Comparison of ENCODE assay signal across 30 cellular contexts in the genomic region with DNA sequence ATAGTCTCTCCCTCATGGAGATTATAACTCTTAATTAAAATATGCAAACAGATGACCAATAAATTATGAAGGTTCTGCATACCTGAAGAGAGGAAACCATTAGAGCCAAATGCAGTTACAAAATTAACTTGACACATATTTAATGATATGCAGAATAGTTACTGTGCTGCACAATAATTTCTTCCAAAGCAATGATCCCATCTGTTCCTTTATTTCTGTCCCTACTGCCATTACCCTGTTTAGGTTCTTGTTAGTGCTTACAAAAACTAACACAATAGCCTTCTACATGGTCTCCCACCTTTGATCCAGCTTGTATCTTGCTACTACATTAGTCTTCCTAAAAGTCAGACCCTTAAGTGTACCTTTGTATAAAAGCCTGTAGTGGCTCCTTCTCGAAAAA.
"Had no signal": no experiment of that assay in that cellular context is flagged by ENCODE, and none has a peak within 500 bp of the region (broad histone marks: within the 10 kb centered on the region; RNA-seq: fewer than 3 reads in every experiment).

No MANE protein-coding gene starts in this region.

- H3K27me3 ChIP-seq: adrenal gland, body of pancreas, brain microvascular endothelial cell, breast epithelium had no signal

- H3K36me3 ChIP-seq: adrenal gland, brain microvascular endothelial cell, breast epithelium had no signal

- DNase-seq: activated B cell treated with CpG ODN at 0.5 μM for 24 hours; activated CD4-positive, alpha-beta memory T cell treated with anti-CD3 and anti-CD28 coated beads for 36 hours; activated CD4-positive, alpha-beta T cell treated with anti-CD3 and anti-CD28 coated beads for 4 hours; activated CD4-positive, alpha-beta T cell treated with anti-CD3 and anti-CD28 coated beads, Interleukin-2, amount 10 ng/mL, durations not matched to agents 24 days and 14 days; activated CD4-positive, alpha-beta T cell treated with anti-CD3 and anti-CD28 coated beads, Interleukin-2, amount 50 U/mL, for 1 hour; activated CD4-positive, alpha-beta T cell treated with anti-CD3 and anti-CD28 coated beads, Interleukin-2, amount 50 U/mL, for 4 hours; activated CD4-positive, CD25-positive, alpha-beta regulatory T cell treated with anti-CD3 and anti-CD28 coated beads, Interleukin-2, amount 50 U/mL, for 72 hours; activated CD8-positive, alpha-beta memory T cell treated with anti-CD3 and anti-CD28 coated beads, Interleukin-2, amount 50 U/mL, for 4 hours; activated CD8-positive, alpha-beta T cell treated with anti-CD3 and anti-CD28 coated beads for 36 hours; activated effector memory CD4-positive, alpha-beta T cell treated with anti-CD3 and anti-CD28 coated beads, Interleukin-2, amount 50 U/mL, for 16 hours; activated gamma-delta T cell treated with Interleukin-2 at 50 U/mL for 16 hours; activated naive CD4-positive, alpha-beta T cell; activated naive CD4-positive, alpha-beta T cell treated with anti-CD3 and anti-CD28 coated beads for 36 hours; activated naive CD4-positive, alpha-beta T cell treated with anti-CD3 and anti-CD28 coated beads, Interleukin-2, amount 50 U/mL, for 16 hours; activated naive CD8-positive, alpha-beta T cell treated with anti-CD3 and anti-CD28 coated beads for 36 hours; activated T-cell treated with anti-CD3 and anti-CD28 coated beads for 4 hours; activated T-cell treated with anti-CD3 and anti-CD28 coated beads, Interleukin-2, amount 50 U/mL, for 1 hour; activated T-cell treated with anti-CD3 and anti-CD28 coated beads, Interleukin-2, amount 50 U/mL, for 4 hours; activated T-cell treated with anti-CD3 and anti-CD28 coated beads, Interleukin-2, amount 50 U/mL, for 72 hours; adrenal gland; amniotic stem cell; aorta; body of pancreas; brain microvascular endothelial cell; central memory CD4-positive, alpha-beta T cell; T-helper 1 cell; T-helper 2 cell; T-helper 9 cell had no signal

- H3K4me1 ChIP-seq: adrenal gland, body of pancreas, breast epithelium had no signal

- H3K27ac ChIP-seq: adrenal gland, body of pancreas, brain microvascular endothelial cell, breast epithelium, VCaP had no signal

- H3K9me3 ChIP-seq: adrenal gland, body of pancreas, breast epithelium had no signal

- H3K4me3 ChIP-seq: adrenal gland, body of pancreas, breast epithelium had no signal
